Comparison of ENCODE assay signal across 13 cellular contexts in genomic region chr16:46763147-46763546, GRCh38. TPM values are rescaled to one million over a fixed set of nuclear protein-coding genes. Genes with fewer than 3 reads are reported as not detected.
DNase-seq lines count a peak whose midpoint lies in the region; ATAC-seq and TF ChIP-seq lines count a peak whose summit lies in the region.
"Had no signal": no experiment of that assay in that cellular context is flagged by ENCODE, and none has a peak within 500 bp of the region (broad histone marks: within the 10 kb centered on the region; RNA-seq: fewer than 3 reads in every experiment).

No MANE protein-coding gene starts in this region.

- no peaks in the 10 kb centered on the region for H3F3A ChIP-seq in smooth muscle cell (ENCODE audit: low read depth)

- H4K20me1 ChIP-seq in smooth muscle cell (ENCODE audit: low read depth), result no peaks in the 10 kb centered on the region

- intact Hi-C loops in posterior vena cava (cut with DNase I), result no loop called here

- H3K79me2 ChIP-seq in smooth muscle cell (ENCODE audit: low read depth), result no peaks in the 10 kb centered on the region

- no peaks in the 10 kb centered on the region for H3K36me3 Mint-ChIP-seq in glutamatergic neuron (ENCODE audit: unreplicated experiment)
- H3K36me3 Mint-ChIP-seq: CD8-positive, alpha-beta memory T cell had no signal

- no peaks in the 10 kb centered on the region for H3K4me1 ChIP-seq in smooth muscle cell (ENCODE audit: low read depth)
- H3K4me1 ChIP-seq: suprapubic skin had no signal

- no peak for TF ChIP-seq CTCF in glutamatergic neuron (IDR thresholded peaks at IDR 0.05; ENCODE audit: partially characterized antibody, unreplicated experiment)
- no peak for TF ChIP-seq CTCF in smooth muscle cell (IDR thresholded peaks at IDR 0.05; ENCODE audit: borderline replicate concordance, insufficient read depth, poor library complexity, severe bottlenecking)

- no peak overlapping the region for H3K27ac ChIP-seq in smooth muscle cell (ENCODE audit: low read depth)
- H3K27ac ChIP-seq: suprapubic skin had no signal

- H3K4me3 ChIP-seq in MG63, result no peak overlapping the region
- no peak overlapping the region for H3K4me3 ChIP-seq in smooth muscle cell
- H3K4me3 ChIP-seq: suprapubic skin had no signal

- DNase-seq in MG63 (peak; percentile 11), NCI-H524 treated with DMSO at 0.1 percent for 48 hours (lab: John Stamatoyannopoulos, UW) (peak; percentile 19), glutamatergic neuron (peak; percentile 35), posterior vena cava (ENCODE audit: low spot score) (peak; percentile 58), smooth muscle cell (lab: John Stamatoyannopoulos, UW; ENCODE audit: unreplicated experiment) (no peak), superior temporal gyrus (ENCODE audit: extremely low spot score) (no peak)
- DNase-seq: CD8-positive, alpha-beta memory T cell; T-helper 2 cell had no signal

- H3K27ac Mint-ChIP-seq in glutamatergic neuron (ENCODE audit: unreplicated experiment), result no peak overlapping the region

- H3K9ac ChIP-seq in smooth muscle cell (ENCODE audit: low read depth), result no peak overlapping the region

- no peaks in the 10 kb centered on the region for H3K36me3 ChIP-seq in MG63
- H3K36me3 ChIP-seq in smooth muscle cell (ENCODE audit: low read depth), result no peaks in the 10 kb centered on the region
- H3K36me3 ChIP-seq: suprapubic skin had no signal

- H3K27me3 ChIP-seq in MG63 (no peaks in the 10 kb centered on the region), smooth muscle cell (ENCODE audit: low read depth) (no peaks in the 10 kb centered on the region)

- H3K9me3 ChIP-seq in MG63, result no peaks in the 10 kb centered on the region
- H3K9me3 ChIP-seq in smooth muscle cell (replicated peaks; ENCODE audit: low read depth), result no peaks in the 10 kb centered on the region
- H3K9me3 ChIP-seq: suprapubic skin had no signal

- H3K4me2 ChIP-seq in smooth muscle cell, result no peak overlapping the region

- peaks cover 6% of the 10 kb centered on the region for H3K4me1 Mint-ChIP-seq in glutamatergic neuron (ENCODE audit: low read depth, unreplicated experiment)
- H3K4me1 Mint-ChIP-seq: CD8-positive, alpha-beta memory T cell had no signal

- H3K27me3 Mint-ChIP-seq in glutamatergic neuron (ENCODE audit: unreplicated experiment), result no peaks in the 10 kb centered on the region

- no peak for ATAC-seq in GM18517 (IDR thresholded peaks at IDR 0.05; ENCODE audit: unreplicated experiment)
- no peak for ATAC-seq in GM19452 (IDR thresholded peaks at IDR 0.05; ENCODE audit: unreplicated experiment)
- ATAC-seq: sciatic nerve had no signal

- no peak overlapping the region for H3K4me3 Mint-ChIP-seq in glutamatergic neuron (ENCODE audit: unreplicated experiment)
- H3K4me3 Mint-ChIP-seq: CD8-positive, alpha-beta memory T cell; central memory CD8-positive, alpha-beta T cell had no signal

- H3K9me3 Mint-ChIP-seq in glutamatergic neuron (ENCODE audit: unreplicated experiment), result peaks cover 3% of the 10 kb centered on the region
- H3K9me3 Mint-ChIP-seq: CD8-positive, alpha-beta memory T cell; central memory CD8-positive, alpha-beta T cell had no signal

- H2AFZ ChIP-seq in smooth muscle cell (ENCODE audit: low read depth), result no peak overlapping the region

- WGBS in smooth muscle cell (ENCODE audit: low lambda C conversion rate), result 61% methylated on average over 12 of the region's 12 CpGs

RNA-seq across cellular contexts. Expression of gene MYLK3, which starts 15.0 kb away (rescaled TPM):
- total RNA-seq in MG63 (2014; rRNA removed; shearing (Covaris generic); ENCODE audit: low replicate concordance), result 0.10 and 0.64 TPM in 2 replicates
- total RNA-seq in glutamatergic neuron (ENCODE audit: unreplicated experiment), result 0.49 TPM
- total RNA-seq in posterior vena cava, result under 1 TPM; 0.29 to 0.97 TPM
- 0.13 and 0.22 TPM in 2 replicates for total RNA-seq in smooth muscle cell
- polyA plus RNA-seq in smooth muscle cell, result 0.06 and 0.33 TPM in 2 replicates
- polyA plus RNA-seq: CD8-positive, alpha-beta memory T cell had no signal

Comparison
In these comparisons a context has a peak if more than half of its experiments do, and no peak if none do; other contexts are left out.
1. DNase-seq: peak in MG63 (single experiment), NCI-H524 treated with DMSO at 0.1 percent for 48 hours (single experiment), glutamatergic neuron (single experiment) and posterior vena cava (single experiment); none in smooth muscle cell (single experiment) and superior temporal gyrus (single experiment).